33 cellular contexts compared by ENCODE assay signal in genomic region chr17:37789166-37789565, GRCh38. TPM values are rescaled to one million over a fixed set of nuclear protein-coding genes. Genes with fewer than 3 reads are reported as not detected.
"Had no signal": no experiment of that assay in that cellular context is flagged by ENCODE, and none has a peak within 500 bp of the region (broad histone marks: within the 10 kb centered on the region; RNA-seq: fewer than 3 reads in every experiment).

No MANE protein-coding gene starts in this region.

- H3K9me3 ChIP-seq: ascending aorta, heart right ventricle, left lung, lower lobe of right lung, neutrophil, ovary, prostate gland, SK-N-SH, suprapubic skin, tibial artery had no signal

- H3K9ac ChIP-seq: SK-N-SH had no signal

- H3K4me1 ChIP-seq: ascending aorta, heart right ventricle, left lung, lower lobe of right lung, prostate gland, suprapubic skin, tibial artery had no signal

- ATAC-seq: esophagus mucosa, heart right ventricle, left lung, lower lobe of right lung, T-helper 17 cell had no signal

- H3K4me2 ChIP-seq: SK-N-SH had no signal

- H3K27ac ChIP-seq: ascending aorta, heart right ventricle, left lung, lower lobe of right lung, neutrophil, ovary, prostate gland, suprapubic skin, tibial artery had no signal

- H3K27me3 ChIP-seq: ascending aorta, ovary had no signal

- FAIRE-seq: keratinocyte had no signal

- H3K36me3 ChIP-seq: ascending aorta, heart right ventricle, left lung, lower lobe of right lung, neutrophil, ovary, prostate gland, suprapubic skin, tibial artery had no signal

- H3K4me3 ChIP-seq: ascending aorta, heart right ventricle, left lung, lower lobe of right lung, ovary, prostate gland, suprapubic skin, tibial artery had no signal

- DNase-seq: activated CD4-positive, alpha-beta memory T cell treated with anti-CD3 and anti-CD28 coated beads for 36 hours; activated CD4-positive, alpha-beta T cell treated with anti-CD3 and anti-CD28 coated beads, Interleukin-2, amount 10 ng/mL, durations not matched to agents 24 days and 14 days; activated CD4-positive, CD25-positive, alpha-beta regulatory T cell treated with anti-CD3 and anti-CD28 coated beads, Interleukin-2, amount 50 U/mL, for 72 hours; activated CD8-positive, alpha-beta memory T cell treated with anti-CD3 and anti-CD28 coated beads, Interleukin-2, amount 50 U/mL, for 4 hours; activated gamma-delta T cell; activated naive CD4-positive, alpha-beta T cell treated with anti-CD3 and anti-CD28 coated beads, Interleukin-2, amount 10 ng/mL, durations not matched to agents 7 days and 5 days; activated naive CD8-positive, alpha-beta T cell treated with anti-CD3 and anti-CD28 coated beads, Interleukin-2, amount 10 ng/mL, durations not matched to agents 7 days and 5 days; activated T-cell treated with anti-CD3 and anti-CD28 coated beads, Interleukin-2, amount 50 U/mL, for 1 hour; cortex of kidney; endodermal cell; foreskin fibroblast; heart right ventricle; left lung; lower lobe of right lung; mesendoderm; nephron progenitor cell; ovary; SK-N-SH; stimulated activated CD4-positive, alpha-beta T cell treated with anti-CD3 and anti-CD28 coated beads, Interleukin-15, amount 100 ng/mL, for 24 hours; stimulated activated CD4-positive, alpha-beta T cell treated with anti-CD3 and anti-CD28 coated beads, Interleukin-2, amount 100 ng/mL, for 24 hours; stimulated activated naive CD4-positive, alpha-beta T cell; T-helper 17 cell; T1000; tibial artery had no signal

RNA-seq across cellular contexts. Expression of gene HNF1B, which starts 44.3 kb away (rescaled TPM):
- total RNA-seq: activated CD4-positive, alpha-beta memory T cell treated with anti-CD3 and anti-CD28 coated beads for 36 hours; ascending aorta; cardiac septum; cerebellum; esophagus mucosa; heart right ventricle; mononuclear cell; suprapubic skin; T-helper 17 cell had no signal
- polyA plus RNA-seq: heart right ventricle, keratinocyte, SK-N-SH had no signal
